12 cellular contexts compared by ENCODE assay signal in genomic region chr15:33013827-33014445, GRCh38.
DNase-seq lines count a peak whose midpoint lies in the region; ATAC-seq, FAIRE-seq and TF ChIP-seq lines count a peak whose summit lies in the region.
"Had no signal": no experiment of that assay in that cellular context is flagged by ENCODE, and none has a peak within 500 bp of the region (broad histone marks: within the 10 kb centered on the region; RNA-seq: fewer than 3 reads in every experiment).

No MANE protein-coding gene starts in this region.

- H2AFZ ChIP-seq in Loucy (ENCODE audit: low read length) (no peak overlapping the region), mesenchymal stem cell (ENCODE audit: low read depth, low read length) (no peak overlapping the region)

- H3K27me3 ChIP-seq in Loucy (ENCODE audit: insufficient read depth, low read length, poor library complexity, severe bottlenecking), result no peaks in the 10 kb centered on the region
- H3K27me3 ChIP-seq in bronchial epithelial cell (ENCODE audit: control insufficient read depth, insufficient read depth, low read length), result no peaks in the 10 kb centered on the region
- no peaks in the 10 kb centered on the region for H3K27me3 ChIP-seq in mesenchymal stem cell (ENCODE audit: control insufficient read depth in 1 of 2, insufficient read depth in 1 of 2, low read length in 2 of 2)
- H3K27me3 ChIP-seq: SJCRH30 had no signal

- H3K4me3 ChIP-seq in Loucy (ENCODE audit: low read length, poor library complexity, severe bottlenecking) (no peak overlapping the region), bronchial epithelial cell (ENCODE audit: low read depth, low read length) (no peak overlapping the region), mesenchymal stem cell (ENCODE audit: insufficient read depth in 1 of 2, low read depth in 1 of 2, low read length in 2 of 2) (no peak overlapping the region)
- H3K4me3 ChIP-seq: lung, SJCRH30 had no signal

- peak; percentile 86 for FAIRE-seq in bronchial epithelial cell (lab: Jason Lieb, UNC)

- in situ Hi-C loops in Caki2 (cut with HindIII; ENCODE audit: low pct_unique_long_range_greater_than_20kb, low sequenced_read_pairs), result no loop called here

- no peak overlapping the region for H2BK15ac ChIP-seq in mesenchymal stem cell (ENCODE audit: low read depth, poor library complexity, severe bottlenecking)

- no peak overlapping the region for H4K91ac ChIP-seq in mesenchymal stem cell (ENCODE audit: low read length)

- no peak overlapping the region for H2BK12ac ChIP-seq in mesenchymal stem cell (ENCODE audit: low read length in 2 of 2)

- H2BK5ac ChIP-seq in mesenchymal stem cell (ENCODE audit: low read depth, low read length, poor library complexity, severe bottlenecking), result no peak overlapping the region

- H3K79me1 ChIP-seq in mesenchymal stem cell (replicated peaks; ENCODE audit: low read length, poor library complexity, severe bottlenecking), result no peaks in the 10 kb centered on the region

- H3K27me3 Mint-ChIP-seq in effector memory CD8-positive, alpha-beta T cell, result peaks cover 0 to 23% of the 10 kb centered on the region in 2 donors

- H2AK5ac ChIP-seq in mesenchymal stem cell (ENCODE audit: low read length, severe bottlenecking), result no peak overlapping the region

- H3K27ac ChIP-seq in mesenchymal stem cell (ENCODE audit: low read length, poor library complexity, severe bottlenecking), result no peak overlapping the region
- H3K27ac ChIP-seq: SJCRH30 had no signal

- ATAC-seq in effector memory CD8-positive, alpha-beta T cell (replicated peaks), result no peak
- ATAC-seq in GM19351 (IDR thresholded peaks at IDR 0.05; ENCODE audit: unreplicated experiment), result no peak

- H3K79me2 ChIP-seq in Loucy (ENCODE audit: insufficient read depth, low read length), result no peaks in the 10 kb centered on the region

- no peaks in the 10 kb centered on the region for H3K9me2 ChIP-seq in Loucy (replicated peaks; ENCODE audit: low read depth, low read length)

- no peak overlapping the region for H3K4ac ChIP-seq in mesenchymal stem cell (ENCODE audit: low read depth in 1 of 2, low read length in 2 of 2)

- H3K9ac ChIP-seq in Loucy (ENCODE audit: low read depth, low read length, poor library complexity, severe bottlenecking), result peak overlapping the region; percentile 24
- no peak overlapping the region for H3K9ac ChIP-seq in mesenchymal stem cell (ENCODE audit: low read length)

- 5% methylated on average over 3 of the region's 3 CpGs for WGBS in mesenchymal stem cell

- no peaks in the 10 kb centered on the region for H3K36me3 ChIP-seq in Loucy (ENCODE audit: insufficient read depth, low read length)
- H3K36me3 ChIP-seq in bronchial epithelial cell (ENCODE audit: control insufficient read depth, insufficient read depth, low read length), result no peaks in the 10 kb centered on the region
- H3K36me3 ChIP-seq in mesenchymal stem cell (ENCODE audit: control insufficient read depth in 1 of 2, insufficient read depth in 2 of 2, low read depth in 1 of 2, low read length in 2 of 2), result no peaks in the 10 kb centered on the region

- no peak overlapping the region for H3K23ac ChIP-seq in mesenchymal stem cell (ENCODE audit: low read length in 2 of 2)

- H3K14ac ChIP-seq in mesenchymal stem cell (ENCODE audit: low read length in 2 of 2), result no peak overlapping the region

- H3K9me3 ChIP-seq in Loucy (ENCODE audit: insufficient read depth, low read depth, low read length) (no peaks in the 10 kb centered on the region), mesenchymal stem cell (ENCODE audit: control insufficient read depth, low read length) (peaks cover 9% of the 10 kb centered on the region)
- H3K9me3 ChIP-seq: Caco-2, SJCRH30 had no signal

- no peaks in the 10 kb centered on the region for H3K4me1 Mint-ChIP-seq in effector memory CD8-positive, alpha-beta T cell (ENCODE audit: low read depth in 2 of 2)

- no peak overlapping the region for H4K8ac ChIP-seq in mesenchymal stem cell (ENCODE audit: low read length)

- no peaks in the 10 kb centered on the region for H4K20me1 ChIP-seq in Loucy (ENCODE audit: insufficient read depth, low read length, poor library complexity, severe bottlenecking)

- no peak overlapping the region for H3K4me3 Mint-ChIP-seq in effector memory CD8-positive, alpha-beta T cell

- no peaks in the 10 kb centered on the region for H3K36me3 Mint-ChIP-seq in effector memory CD8-positive, alpha-beta T cell (ENCODE audit: insufficient read depth)

- H3K9me3 Mint-ChIP-seq in effector memory CD8-positive, alpha-beta T cell, result peaks cover 0 to 5% of the 10 kb centered on the region in 2 donors

- H3F3A ChIP-seq in Loucy (ENCODE audit: low read depth), result 0 out of 2 replicates have a peak, but pooled peaks cover 3% of the 10 kb centered on the region

- H3K27ac Mint-ChIP-seq in effector memory CD8-positive, alpha-beta T cell, result no peak overlapping the region

- H3K18ac ChIP-seq in mesenchymal stem cell (ENCODE audit: low read depth in 1 of 2, low read length in 2 of 2), result no peak overlapping the region

- peak; percentile 76 for DNase-seq in Caki2 (ENCODE audit: low read depth)
- DNase-seq in bronchial epithelial cell (ENCODE audit: low read depth), result peak; percentile 98
- DNase-seq in mesenchymal stem cell, result peak; percentile 62
- DNase-seq in effector memory CD8-positive, alpha-beta T cell, result no peak
- DNase-seq in activated CD8-positive, alpha-beta memory T cell treated with anti-CD3 and anti-CD28 coated beads for 24 hours, result no peak
- DNase-seq in activated CD4-positive, alpha-beta T cell treated with anti-CD3 and anti-CD28 coated beads, Interleukin-2, amount 50 U/mL, for 4 hours, result no peak
- DNase-seq: Caco-2, NCI-H2227 treated with DMSO at 0.1 percent for 48 hours, SJCRH30 had no signal

- no peak overlapping the region for H2BK120ac ChIP-seq in mesenchymal stem cell (ENCODE audit: low read depth, low read length)

- H3K4me1 ChIP-seq in Loucy (ENCODE audit: insufficient read depth, low read length, poor library complexity, severe bottlenecking) (peaks cover 41% of the 10 kb centered on the region), mesenchymal stem cell (ENCODE audit: control insufficient read depth, insufficient read depth, low read depth, low read length) (no peaks in the 10 kb centered on the region)
- H3K4me1 ChIP-seq: Caco-2 had no signal

- peak overlapping the region; percentile 9 for H3K4me2 ChIP-seq in Loucy (ENCODE audit: low read depth, low read length, poor library complexity, severe bottlenecking)
- H3K4me2 ChIP-seq in mesenchymal stem cell (ENCODE audit: low read length, poor library complexity, severe bottlenecking), result no peak overlapping the region

- TF ChIP-seq CTCF in Loucy (conservative IDR thresholded peaks at IDR 0.05; ENCODE audit: low read length) (no peak), bronchial epithelial cell (IDR thresholded peaks at IDR 0.05; ENCODE audit: insufficient read depth, low read length, severe bottlenecking) (no peak)

Comparison
In these comparisons a context has a peak if more than half of its experiments do, and no peak if none do; other contexts are left out.
1. DNase-seq: peak in Caki2 (single experiment), bronchial epithelial cell (single experiment) and mesenchymal stem cell (single experiment); none in effector memory CD8-positive, alpha-beta T cell (0 of 3), activated CD8-positive, alpha-beta memory T cell treated with anti-CD3 and anti-CD28 coated beads for 24 hours (single experiment) and activated CD4-positive, alpha-beta T cell treated with anti-CD3 and anti-CD28 coated beads, Interleukin-2, amount 50 U/mL, for 4 hours (0 of 2).